In genomic region chr6:52664185-52664990, GRCh38 we compare ENCODE assay signal across 8 cellular contexts. TPM values are rescaled to one million over a fixed set of nuclear protein-coding genes. Genes with fewer than 3 reads are reported as not detected.
DNase-seq lines count a peak whose midpoint lies in the region; ATAC-seq and TF ChIP-seq lines count a peak whose summit lies in the region.

No MANE protein-coding gene starts in this region.

- H3K14ac ChIP-seq in neuronal stem cell (ENCODE audit: low read length) = peak overlapping the region; percentile 49

- H3K27ac ChIP-seq in RWPE1 (peak overlapping the region; percentile 76), neuronal stem cell (replicated peaks; ENCODE audit: low read length) (no peak overlapping the region), thoracic aorta (peak overlapping the region; percentile 71 to 72)

- no peak overlapping the region for H2BK12ac ChIP-seq in neuronal stem cell (ENCODE audit: low read length)

- H4K8ac ChIP-seq in neuronal stem cell (ENCODE audit: low read depth, low read length) = no peak overlapping the region

- H2AFZ ChIP-seq in Loucy (ENCODE audit: low read length) = peak overlapping the region; percentile 82
- H2AFZ ChIP-seq in neuronal stem cell (ENCODE audit: low read length) = peak overlapping the region; percentile 94

- no peak overlapping the region for H2BK15ac ChIP-seq in neuronal stem cell (ENCODE audit: low read length)

- POLR2A ChIA-PET in RWPE1 (lab: Yijun Ruan, JAX; ENCODE audit: low non-redundant PET) = no interaction called here

- H3K4me3 ChIP-seq in HAP-1 (peak overlapping the region; percentile 52), Loucy (ENCODE audit: low read length, poor library complexity, severe bottlenecking) (peak overlapping the region; percentile 80), neuronal stem cell (ENCODE audit: low read length in 2 of 2) (peak overlapping the region; percentile 83 to 87), thoracic aorta (peak overlapping the region; percentile 90)

- H3K9ac ChIP-seq in Loucy (ENCODE audit: low read depth, low read length, poor library complexity, severe bottlenecking) (peak overlapping the region; percentile 89), neuronal stem cell (ENCODE audit: low read depth, low read length, poor library complexity) (peak overlapping the region; percentile 88)

- TF ChIP-seq CTCF in Loucy (conservative IDR thresholded peaks at IDR 0.05; ENCODE audit: low read length) (no peak), RWPE1 (conservative IDR thresholded peaks at IDR 0.05; ENCODE audit: low read depth) (no peak), thoracic aorta (IDR thresholded peaks at IDR 0.05) (no peak)

- WGBS in neuronal stem cell (ENCODE audit: extremely low coverage in 2 of 2, insufficient read length in 2 of 2, insufficient replicate concordance in 1 of 2), 2 donors = no CpG with 5 or more reads among the region's 53 CpGs

- peak overlapping the region; percentile 76 for H3K23ac ChIP-seq in neuronal stem cell (ENCODE audit: low read depth, low read length, poor library complexity)

- peak overlapping the region; percentile 67 for H2AK5ac ChIP-seq in neuronal stem cell (ENCODE audit: low read depth, low read length)

- H3K36me3 ChIP-seq in HAP-1 (replicated peaks) (no peaks in the 10 kb centered on the region), Loucy (ENCODE audit: insufficient read depth, low read length) (no peaks in the 10 kb centered on the region), neuronal stem cell (replicated peaks in 1 of 2; ENCODE audit: control insufficient read depth in 2 of 2, insufficient read depth in 2 of 2, low read length in 2 of 2) (peaks cover 0 to 33% of the 10 kb centered on the region in 2 donors), thoracic aorta (no peaks in the 10 kb centered on the region)

- H3K9me3 ChIP-seq in HAP-1 (no peaks in the 10 kb centered on the region), Loucy (ENCODE audit: insufficient read depth, low read depth, low read length) (no peaks in the 10 kb centered on the region), neuronal stem cell (replicated peaks in 1 of 2; ENCODE audit: control insufficient read depth in 2 of 2, insufficient read depth in 1 of 2, low read depth in 1 of 2, low read length in 2 of 2) (no peaks in the 10 kb centered on the region), thoracic aorta (no peaks in the 10 kb centered on the region)

- H3K79me2 ChIP-seq in Loucy (ENCODE audit: insufficient read depth, low read length) = peaks cover 30% of the 10 kb centered on the region

- H3K4me1 ChIP-seq in HAP-1 (peaks cover 10% of the 10 kb centered on the region), Loucy (ENCODE audit: insufficient read depth, low read length, poor library complexity, severe bottlenecking) (peaks cover 55% of the 10 kb centered on the region), neuronal stem cell (ENCODE audit: control insufficient read depth in 2 of 2, insufficient read depth in 1 of 2, low read depth in 1 of 2, low read length in 2 of 2) (peaks cover 7 to 12% of the 10 kb centered on the region in 2 donors), thoracic aorta (ENCODE audit: control insufficient read depth in 1 of 2, low read depth in 2 of 2) (peaks cover 8 to 27% of the 10 kb centered on the region in 2 donors)

- CTCF ChIA-PET in RWPE1 (lab: Yijun Ruan, JAX) = interaction anchor here (0.7 to 1.0 kb wide), 3 partner anchors 259 to 400 kb away, joined by 3 to 4 read pairs (median 4); partner anchors contain the start of gene GSTA4

- in situ Hi-C loops in HAP-1 (cut with MboI; ENCODE audit: low sequenced_read_pairs) = loop anchor here (5.0 to 25.0 kb wide), 2 partner anchors 247 to 377 kb away; partner anchors contain the start of gene MCM3

- no peak overlapping the region for H2BK5ac ChIP-seq in neuronal stem cell (ENCODE audit: low read length)

- H3F3A ChIP-seq in Loucy (ENCODE audit: low read depth) = no peaks in the 10 kb centered on the region

- peak overlapping the region; percentile 94 for H3K18ac ChIP-seq in neuronal stem cell (ENCODE audit: low read length)

- H3K9me2 ChIP-seq in Loucy (replicated peaks; ENCODE audit: low read depth, low read length) = no peaks in the 10 kb centered on the region

- DNase-seq in GM03348 (ENCODE audit: low spot score) (peak; percentile 96), HAP-1 (ENCODE audit: low spot score in 2 of 2) (peak; percentile 90 to 95), RWPE1 (ENCODE audit: low spot score) (peak; percentile 98), germinal center (ENCODE audit: low spot score) (peak; percentile 92), neuronal stem cell (ENCODE audit: low spot score) (peak; percentile 90), thoracic aorta (ENCODE audit: low spot score) (peak; percentile 62)
- DNase-seq in activated naive CD4-positive, alpha-beta T cell (lab: John Stamatoyannopoulos, UW) = peak in 3 of 4 experiments; percentile 9 to 19 (median 18)

- ATAC-seq in thoracic aorta (ENCODE audit: insufficient number of reproducible peaks, low FRiP score, low read depth) = peak; percentile 87

- no peaks in the 10 kb centered on the region for H4K20me1 ChIP-seq in Loucy (ENCODE audit: insufficient read depth, low read length, poor library complexity, severe bottlenecking)

- H4K91ac ChIP-seq in neuronal stem cell (ENCODE audit: low read depth, low read length, poor library complexity) = no peak overlapping the region

- no peak overlapping the region for H3K4ac ChIP-seq in neuronal stem cell (ENCODE audit: low read length)

- H3K79me1 ChIP-seq in neuronal stem cell (ENCODE audit: low read depth, low read length) = no peaks in the 10 kb centered on the region

- H3K4me2 ChIP-seq in Loucy (ENCODE audit: low read depth, low read length, poor library complexity, severe bottlenecking) (peak overlapping the region; percentile 98), neuronal stem cell (ENCODE audit: insufficient read depth, low read length, poor library complexity, severe bottlenecking) (peak overlapping the region; percentile 77)

- H3K27me3 ChIP-seq in HAP-1 (ENCODE audit: low read depth) (no peaks in the 10 kb centered on the region), Loucy (ENCODE audit: insufficient read depth, low read length, poor library complexity, severe bottlenecking) (no peaks in the 10 kb centered on the region), neuronal stem cell (ENCODE audit: control insufficient read depth in 3 of 3, insufficient read depth in 3 of 3, low read depth in 1 of 3, low read length in 3 of 3) (no peaks in the 10 kb centered on the region), thoracic aorta (replicated peaks; ENCODE audit: insufficient read depth) (no peaks in the 10 kb centered on the region)

- H2BK120ac ChIP-seq in neuronal stem cell (ENCODE audit: low read depth, low read length) = no peak overlapping the region

RNA-seq across cellular contexts. Expression of gene TMEM14A, which starts 6.5 kb away (rescaled TPM):
- 18.5 TPM for polyA plus RNA-seq in neuronal stem cell (2013, experiment 1 of 2)
- 19.2 TPM for polyA plus RNA-seq in neuronal stem cell (2013, experiment 2 of 2)
- total RNA-seq in thoracic aorta = 10 to 100 TPM; 16.5 to 27.1 TPM

Comparison
In these comparisons a context has a peak if more than half of its experiments do, and no peak if none do; other contexts are left out.
1. DNase-seq: peak in every context shown above with its lines; median percentile 98 in RWPE1; 96 in GM03348; 92 in HAP-1; 92 in germinal center; 90 in neuronal stem cell; 62 in thoracic aorta; 18 in activated naive CD4-positive, alpha-beta T cell.